Comparison of ENCODE assay signal across 1 cellular context in genomic region chr3:42613462-42613861, GRCh38.
TF ChIP-seq lines count a peak whose summit lies in the region.

No MANE protein-coding gene starts in this region.

TF ChIP-seq in GM12878, 131 proteins besides CTCF, POLR2A, EP300 and RAD21:
- TF ChIP-seq IRF3 (IDR thresholded peaks at IDR 0.05) (no peak), TBL1XR1 (IDR thresholded peaks at IDR 0.05; ENCODE audit: low read depth, low read length) (no peak), MXI1 (IDR thresholded peaks at IDR 0.05; ENCODE audit: low read depth, low read length) (no peak), ZNF274 (IDR thresholded peaks at IDR 0.05; ENCODE audit: insufficient read depth, insufficient read length) (no peak), DPF2 (IDR thresholded peaks at IDR 0.05) (no peak), EGR1 (IDR thresholded peaks at IDR 0.05; ENCODE audit: borderline replicate concordance in 1 of 2, low read depth in 2 of 2, low read length in 2 of 2) (no peak), CREM (IDR thresholded peaks at IDR 0.05; ENCODE audit: low read depth) (no peak), ASH2L (IDR thresholded peaks at IDR 0.05; ENCODE audit: borderline replicate concordance, low read depth) (no peak), RAD51 (IDR thresholded peaks at IDR 0.05) (no peak), PBX3 (IDR thresholded peaks at IDR 0.05; ENCODE audit: insufficient replicate concordance, low read depth, low read length) (no peak), SMC3 (IDR thresholded peaks at IDR 0.05; ENCODE audit: borderline replicate concordance, low read length) (no peak), NFYA (IDR thresholded peaks at IDR 0.05; ENCODE audit: borderline replicate concordance, low read depth, low read length) (no peak), FOS (IDR thresholded peaks at IDR 0.05; ENCODE audit: borderline replicate concordance, extremely low read depth, insufficient read length) (no peak), SPI1 (IDR thresholded peaks at IDR 0.05; ENCODE audit: borderline replicate concordance, insufficient read depth, low read depth, low read length) (no peak), BCLAF1 (IDR thresholded peaks at IDR 0.05) (no peak), SMARCA5 (IDR thresholded peaks at IDR 0.05) (no peak), NR2F1 (conservative IDR thresholded peaks at IDR 0.05) (no peak), MYB (IDR thresholded peaks at IDR 0.05; ENCODE audit: borderline replicate concordance, low read depth, low read length) (no peak), BACH1 (IDR thresholded peaks at IDR 0.05; ENCODE audit: borderline replicate concordance) (no peak), LARP7 (IDR thresholded peaks at IDR 0.05) (no peak)
